In genomic region chr20:61048292-61048691, GRCh38 we compare ENCODE assay signal across 26 cellular contexts.
"Had no signal": no experiment of that assay in that cellular context is flagged by ENCODE, and none has a peak within 500 bp of the region (broad histone marks: within the 10 kb centered on the region; RNA-seq: fewer than 3 reads in every experiment).

No MANE protein-coding gene starts in this region.

- H3K4me1 ChIP-seq: stomach, suprapubic skin, testis, thyroid gland, tibial artery, tibial nerve, transverse colon, upper lobe of left lung, upper lobe of right lung, uterus, vagina had no signal

- H3K9me3 ChIP-seq: suprapubic skin, testis, thoracic aorta, thyroid gland, transverse colon, upper lobe of left lung, upper lobe of right lung, uterus, vagina had no signal

- H3K27ac ChIP-seq: stomach, suprapubic skin, testis, thoracic aorta, thyroid gland, tibial artery, tibial nerve, transverse colon, upper lobe of left lung, upper lobe of right lung, uterus, vagina had no signal

- H3K27me3 ChIP-seq: testis, thyroid gland, tibial artery, tibial nerve, transverse colon, upper lobe of left lung, upper lobe of right lung, uterus, vagina had no signal

- ATAC-seq: stimulated activated effector memory CD8-positive, alpha-beta T cell treated with anti-CD3 and anti-CD28 coated beads, Interleukin-12 subunit alpha, Interleukin-12 subunit beta, amount 100 ng/mL, for 72 hours; stimulated activated memory B cell treated with anti-CD40 and anti-IgM and Interleukin-4, amounts not matched to agents 10 μg/mL and 1 μg/mL and 100 μg/mL, for 72 hours; stimulated activated naive B cell treated with anti-CD40 and anti-IgM and Interleukin-4, amounts not matched to agents 10 μg/mL and 1 μg/mL and 100 μg/mL, for 72 hours; stimulated activated naive CD8-positive, alpha-beta T cell treated with anti-CD3 and anti-CD28 coated beads, Interleukin-15, amount 100 ng/mL, for 72 hours; stimulated activated naive CD8-positive, alpha-beta T cell treated with anti-CD3 and anti-CD28 coated beads, Interleukin-15, Interleukin-2, amounts not matched to agents 100 U/mL and 50 U/mL, for 24 hours; upper lobe of right lung had no signal

- DNase-seq: stimulated activated CD4-positive, alpha-beta T cell treated with anti-CD3 and anti-CD28 coated beads, Interleukin-2, amount 100 ng/mL, for 48 hours; stimulated activated CD4-positive, alpha-beta T cell treated with anti-CD3 and anti-CD28 coated beads, Interleukin-4, amount 100 ng/mL, for 1 hour; stimulated activated CD4-positive, alpha-beta T cell treated with anti-CD3 and anti-CD28 coated beads, Interleukin-4, amount 100 ng/mL, for 24 hours; stimulated activated CD4-positive, alpha-beta T cell treated with anti-CD3 and anti-CD28 coated beads, Interleukin-4, amount 100 ng/mL, for 4 hours; stimulated activated CD8-positive, alpha-beta memory T cell treated with anti-CD3 and anti-CD28 coated beads, Interleukin-4, amount 100 ng/mL, for 48 hours; stimulated activated naive B cell treated with anti-CD40 and anti-IgM and Interleukin-4, amounts not matched to agents 10 μg/mL and 1 μg/mL and 100 μg/mL, for 72 hours; stimulated activated naive CD4-positive, alpha-beta T cell; stimulated activated naive CD4-positive, alpha-beta T cell treated with Interleukin-2 at 50 U/mL for 16 hours; stimulated activated naive CD8-positive, alpha-beta T cell treated with anti-CD3 and anti-CD28 coated beads, Interleukin-15, amount 100 ng/mL, for 72 hours; stimulated activated naive CD8-positive, alpha-beta T cell treated with anti-CD3 and anti-CD28 coated beads, Interleukin-15, Interleukin-2, amounts not matched to agents 100 U/mL and 50 U/mL, for 24 hours; stomach; substantia nigra; testis; thyroid gland; transverse colon; trophoblast cell; upper lobe of right lung; uterus had no signal

- H3K36me3 ChIP-seq: stomach, suprapubic skin, thoracic aorta, thyroid gland, tibial artery, tibial nerve, transverse colon, upper lobe of left lung, upper lobe of right lung, uterus, vagina had no signal

- H3K4me3 ChIP-seq: stomach, suprapubic skin, testis, thoracic aorta, thyroid gland, tibial artery, tibial nerve, transverse colon, upper lobe of left lung, upper lobe of right lung, uterus, vagina had no signal
